In genomic region chrX:136268051-136269048, GRCh38 we compare ENCODE assay signal across 8 cellular contexts.
DNase-seq lines count a peak whose midpoint lies in the region; ATAC-seq and TF ChIP-seq lines count a peak whose summit lies in the region.

No MANE protein-coding gene starts in this region.

- DNase-seq in NCI-H510A treated with DMSO at 0.1 percent for 48 hours (lab: John Stamatoyannopoulos, UW) = peak; percentile 2
- DNase-seq in NCI-H510A (lab: John Stamatoyannopoulos, UW) = no peak
- peak; percentile 22 for DNase-seq in NCI-H774 (lab: John Stamatoyannopoulos, UW)
- DNase-seq in activated T-cell treated with anti-CD3 and anti-CD28 coated beads for 1 hour (ENCODE audit: low read depth) = peak; percentile 19
- peak; percentile 54 for DNase-seq in fibroblast of mammary gland (ENCODE audit: low read depth)
- DNase-seq in pons (ENCODE audit: low spot score) = peak; percentile 37

- TF ChIP-seq CTCF in fibroblast of mammary gland (conservative IDR thresholded peaks at IDR 0.05; ENCODE audit: control insufficient read depth, insufficient read depth, low read depth, low read length) = peak; percentile 94

- no peak overlapping the region for H3K4me3 ChIP-seq in fibroblast of mammary gland (ENCODE audit: control insufficient read depth, low read depth, low read length)

- ATAC-seq in HG02678 (IDR thresholded peaks at IDR 0.05; ENCODE audit: unreplicated experiment) (peak; percentile 69), GM21367 (IDR thresholded peaks at IDR 0.05; ENCODE audit: unreplicated experiment) (no peak)
